In the genomic region with DNA sequence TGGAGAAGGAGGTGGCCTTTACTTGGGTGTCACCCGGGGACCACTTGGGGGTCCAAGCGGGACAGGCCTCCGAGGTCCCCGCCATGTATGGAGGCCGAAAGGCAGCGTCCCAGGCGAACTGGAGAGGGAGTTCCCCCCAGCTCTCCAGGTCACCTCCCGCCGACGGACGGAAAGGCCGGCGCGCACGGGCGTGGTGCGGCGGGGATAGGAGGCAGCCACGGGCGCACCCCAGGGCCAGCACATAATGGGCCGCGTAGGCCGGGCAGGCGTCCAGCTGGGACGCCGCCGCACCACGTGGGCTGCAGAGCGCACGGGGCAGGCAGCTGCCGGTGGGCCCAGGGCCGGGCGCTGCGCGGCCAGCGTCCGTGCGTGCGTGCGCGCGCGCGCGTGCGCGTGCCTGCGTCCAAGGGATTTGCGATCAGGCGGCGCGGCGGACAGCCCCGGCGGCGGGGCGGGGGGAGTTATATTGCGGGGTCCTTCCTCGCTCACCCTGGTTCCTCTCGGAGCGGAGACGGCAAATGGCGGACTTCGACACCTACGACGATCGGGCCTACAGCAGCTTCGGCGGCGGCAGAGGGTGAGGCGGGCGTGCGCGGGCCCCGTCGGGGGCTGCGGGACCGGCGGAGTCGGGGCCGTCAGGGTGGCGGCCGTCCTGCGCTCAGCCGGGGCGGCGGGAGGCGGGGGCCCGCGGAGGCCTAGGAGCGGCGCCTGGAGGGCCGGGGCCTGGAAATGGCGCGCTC, we compare ENCODE assay signal across 8 cellular contexts. TPM values are rescaled to one million over a fixed set of nuclear protein-coding genes. Genes with fewer than 3 reads are reported as not detected.
DNase-seq lines count a peak whose midpoint lies in the region; ATAC-seq and TF ChIP-seq lines count a peak whose summit lies in the region.

A gene (plus strand): TSS at position 491 of the 740 bp plus-strand sequence. CDS start 28 bp downstream, at position 519.

- H3K4me3 Mint-ChIP-seq in HFFc6 = peak within 1 kb of the TSS; percentile 89
- peak within 1 kb of the TSS; percentile 87 for H3K4me3 Mint-ChIP-seq in activated naive CD4-positive, alpha-beta T cell treated with anti-CD3 and anti-CD28 coated beads for 36 hours

- TF ChIP-seq POLR2A in NB4 (IDR thresholded peaks at IDR 0.05; ENCODE audit: extremely low read depth, insufficient read length) = peak; percentile 98
- peak; percentile 80 to 83 for TF ChIP-seq POLR2A in gastroesophageal sphincter (IDR thresholded peaks at IDR 0.05)

- ATAC-seq in gastroesophageal sphincter = peak; percentile 99

- peak within 1 kb of the TSS; percentile 93 to 99 (median 96) for H3K27ac ChIP-seq in gastroesophageal sphincter
- peak within 1 kb of the TSS; percentile 88 for H3K27ac ChIP-seq in neutrophil

- WGBS in gastroesophageal sphincter (ENCODE audit: low coverage in 1 of 2), 2 donors = no CpG with 5 or more reads among the region's 95 CpGs

- H3K9me3 Mint-ChIP-seq in HFFc6 = no peaks in the 10 kb centered on the region
- H3K9me3 Mint-ChIP-seq in activated naive CD4-positive, alpha-beta T cell treated with anti-CD3 and anti-CD28 coated beads for 36 hours = no peaks in the 10 kb centered on the region

- peaks cover 16 to 55% (median 35%) of the 10 kb centered on the region in 3 donors for H3K4me1 ChIP-seq in gastroesophageal sphincter
- peaks cover 34 to 39% of the 10 kb centered on the region in 2 experiments for H3K4me1 ChIP-seq in neutrophil (ENCODE audit: control insufficient read depth in 1 of 2, insufficient read depth in 1 of 2, low read depth in 1 of 2, low read length in 1 of 2)

- H3K27me3 ChIP-seq in gastroesophageal sphincter (no peaks in the 10 kb centered on the region), neutrophil (no peaks in the 10 kb centered on the region)

- no peaks in the 10 kb centered on the region for H3K9me3 ChIP-seq in gastroesophageal sphincter
- H3K9me3 ChIP-seq in neutrophil = no peaks in the 10 kb centered on the region

- DNase-seq in GM04504 (ENCODE audit: low read depth) (peak; percentile 91), HFFc6 (peak; percentile 88), NB4 (ENCODE audit: low read depth) (peak; percentile 98), SK-N-DZ (ENCODE audit: low spot score) (peak; percentile 91)
- peak; percentile 95 for DNase-seq in activated naive CD4-positive, alpha-beta T cell treated with anti-CD3 and anti-CD28 coated beads for 36 hours

- TF ChIP-seq EP300 in gastroesophageal sphincter (IDR thresholded peaks at IDR 0.05) = no peak

- no peaks in the 10 kb centered on the region; the same call in 1 of the 2 replicates for H3K27me3 Mint-ChIP-seq in HFFc6 (ENCODE audit: insufficient read depth)
- no peaks in the 10 kb centered on the region for H3K27me3 Mint-ChIP-seq in activated naive CD4-positive, alpha-beta T cell treated with anti-CD3 and anti-CD28 coated beads for 36 hours (ENCODE audit: low read depth)

- H3K36me3 ChIP-seq in gastroesophageal sphincter (peaks cover 0 to 2% of the 10 kb centered on the region in 2 donors), neutrophil (peaks cover 12% of the 10 kb centered on the region)

- peak within 1 kb of the TSS; percentile 90 for H3K27ac Mint-ChIP-seq in HFFc6
- H3K27ac Mint-ChIP-seq in activated naive CD4-positive, alpha-beta T cell treated with anti-CD3 and anti-CD28 coated beads for 36 hours = peak within 1 kb of the TSS; percentile 88

- CTCF ChIA-PET in activated naive CD4-positive, alpha-beta T cell treated with anti-CD3 and anti-CD28 coated beads for 36 hours (lab: Charles Lee) = interaction anchor here (1.5 kb wide), 1 partner anchor 10 kb away, joined by 13 read pairs; no protein-coding TSS in a partner anchor

- H3K4me1 Mint-ChIP-seq in HFFc6 (ENCODE audit: low read depth) = peaks cover 55% of the 10 kb centered on the region
- H3K4me1 Mint-ChIP-seq in activated naive CD4-positive, alpha-beta T cell treated with anti-CD3 and anti-CD28 coated beads for 36 hours (ENCODE audit: low read depth) = peaks cover 39% of the 10 kb centered on the region

- intact Hi-C loops in activated naive CD4-positive, alpha-beta T cell treated with anti-CD3 and anti-CD28 coated beads for 36 hours (cut with micrococcal nuclease) = loop anchor here (1.0 to 2.0 kb wide), 5 partner anchors 9 to 105 kb away; a partner anchor contains a TSS

- H3K36me3 Mint-ChIP-seq in HFFc6 (ENCODE audit: low read depth) = peaks cover 24% of the 10 kb centered on the region
- peaks cover 22% of the 10 kb centered on the region for H3K36me3 Mint-ChIP-seq in activated naive CD4-positive, alpha-beta T cell treated with anti-CD3 and anti-CD28 coated beads for 36 hours (ENCODE audit: low read depth)

- TF ChIP-seq CTCF in HFFc6 (IDR thresholded peaks at IDR 0.05) = no peak
- no peak for TF ChIP-seq CTCF in NB4 (IDR thresholded peaks at IDR 0.05; ENCODE audit: low read depth, low read length)
- peak in 1 of 4 experiments; percentile 1 for TF ChIP-seq CTCF in gastroesophageal sphincter (IDR thresholded peaks at IDR 0.05)
- no peak for TF ChIP-seq CTCF in neutrophil (IDR thresholded peaks at IDR 0.05)
- no peak for TF ChIP-seq CTCF in subcutaneous adipose tissue (IDR thresholded peaks at IDR 0.05; ENCODE audit: low read depth)

- peak within 1 kb of the TSS; percentile 99 for H3K4me3 ChIP-seq in NB4 (ENCODE audit: low read depth, low read length)
- H3K4me3 ChIP-seq in gastroesophageal sphincter = peak within 1 kb of the TSS; percentile 89 to 98
- peak within 1 kb of the TSS; percentile 87 to 94 for H3K4me3 ChIP-seq in neutrophil (ENCODE audit: low read depth in 1 of 2, low read length in 1 of 2)

RNA-seq across cellular contexts. Expression of the gene that starts here (rescaled TPM):
- 100 to 1,000 TPM; 344 to 392 (median 380) TPM for total RNA-seq in HFFc6 (2021; fragmentation: NEBNext Ultra II Directional; extraction: Animal tissue kit (Norgen Biotek cat#: 25700))
- 247 and 268 TPM in 2 replicates for polyA plus RNA-seq in SK-N-DZ (2014; cell fraction: cytosol; rRNA removed)
- polyA plus RNA-seq in SK-N-DZ (2014; cell fraction: nucleus; rRNA removed) = 125 and 132 TPM in 2 replicates
- 100 to 1,000 TPM; 492 to 518 TPM for total RNA-seq in activated naive CD4-positive, alpha-beta T cell treated with anti-CD3 and anti-CD28 coated beads for 36 hours
- 100 to 1,000 TPM; 291 to 344 (median 322) TPM for total RNA-seq in gastroesophageal sphincter
- 100 to 1,000 TPM; 146 to 204 (median 187) TPM for total RNA-seq in subcutaneous adipose tissue

Comparison
In these comparisons a context has a peak if more than half of its experiments do, and no peak if none do; other contexts are left out.
1. Peak in every context shown above with its lines: DNase-seq, ATAC-seq, H3K4me3 ChIP-seq and H3K27ac ChIP-seq.